Comparison of ENCODE assay signal across 7 cellular contexts in genomic region chr6:148177589-148178233, GRCh38.
DNase-seq lines count a peak whose midpoint lies in the region; ATAC-seq and TF ChIP-seq lines count a peak whose summit lies in the region.

No MANE protein-coding gene starts in this region.

- no peaks in the 10 kb centered on the region for H3K79me2 ChIP-seq in KMS-11 (ENCODE audit: insufficient read depth, low read depth)

- no peaks in the 10 kb centered on the region for H3K4me1 ChIP-seq in KMS-11 (ENCODE audit: low read depth, poor library complexity, severe bottlenecking)

- no peak overlapping the region for H2AFZ ChIP-seq in KMS-11 (ENCODE audit: low read depth)

- H3K4me3 ChIP-seq in KMS-11 (IDR thresholded peaks at IDR 0.05; ENCODE audit: insufficient read depth, low read depth, low read length) (no peak overlapping the region), WERI-Rb-1 (ENCODE audit: low read depth, low read length) (no peak overlapping the region)

- no peak overlapping the region for H3K4me2 ChIP-seq in KMS-11

- H3K36me3 ChIP-seq in KMS-11 (ENCODE audit: insufficient read depth) (no peaks in the 10 kb centered on the region), WERI-Rb-1 (no peaks in the 10 kb centered on the region)

- H3K27me3 ChIP-seq in KMS-11 (ENCODE audit: insufficient read depth, low read depth) (no peaks in the 10 kb centered on the region), WERI-Rb-1 (ENCODE audit: insufficient read depth, low read depth, severe bottlenecking) (no peaks in the 10 kb centered on the region)

- H3K27ac ChIP-seq in KMS-11 (no peak overlapping the region), WERI-Rb-1 (peak overlapping the region; percentile 60)

- H3K9ac ChIP-seq in KMS-11: no peak overlapping the region

- H4K20me1 ChIP-seq in KMS-11 (ENCODE audit: insufficient read depth): no peaks in the 10 kb centered on the region

- TF ChIP-seq CTCF in KMS-11 (conservative IDR thresholded peaks at IDR 0.05; ENCODE audit: low read depth, low read length): peak; percentile 52
- TF ChIP-seq CTCF in WERI-Rb-1 (IDR thresholded peaks at IDR 0.05; ENCODE audit: low read depth, low read length): peak; percentile 61

- peak; percentile 58 for ATAC-seq in esophagus mucosa
- ATAC-seq in GM19452 (IDR thresholded peaks at IDR 0.05; ENCODE audit: unreplicated experiment): no peak
- no peak for ATAC-seq in GM21526 (IDR thresholded peaks at IDR 0.05; ENCODE audit: low FRiP score, unreplicated experiment)

- peaks cover 3% of the 10 kb centered on the region for H3K9me3 ChIP-seq in WERI-Rb-1 (ENCODE audit: severe bottlenecking)

- DNase-seq in ELR (ENCODE audit: low read depth) (peak; percentile 78), WERI-Rb-1 (peak; percentile 64), myocyte (ENCODE audit: low read depth) (peak; percentile 65)
